Comparison of ENCODE assay signal across 13 cellular contexts in the genomic region with DNA sequence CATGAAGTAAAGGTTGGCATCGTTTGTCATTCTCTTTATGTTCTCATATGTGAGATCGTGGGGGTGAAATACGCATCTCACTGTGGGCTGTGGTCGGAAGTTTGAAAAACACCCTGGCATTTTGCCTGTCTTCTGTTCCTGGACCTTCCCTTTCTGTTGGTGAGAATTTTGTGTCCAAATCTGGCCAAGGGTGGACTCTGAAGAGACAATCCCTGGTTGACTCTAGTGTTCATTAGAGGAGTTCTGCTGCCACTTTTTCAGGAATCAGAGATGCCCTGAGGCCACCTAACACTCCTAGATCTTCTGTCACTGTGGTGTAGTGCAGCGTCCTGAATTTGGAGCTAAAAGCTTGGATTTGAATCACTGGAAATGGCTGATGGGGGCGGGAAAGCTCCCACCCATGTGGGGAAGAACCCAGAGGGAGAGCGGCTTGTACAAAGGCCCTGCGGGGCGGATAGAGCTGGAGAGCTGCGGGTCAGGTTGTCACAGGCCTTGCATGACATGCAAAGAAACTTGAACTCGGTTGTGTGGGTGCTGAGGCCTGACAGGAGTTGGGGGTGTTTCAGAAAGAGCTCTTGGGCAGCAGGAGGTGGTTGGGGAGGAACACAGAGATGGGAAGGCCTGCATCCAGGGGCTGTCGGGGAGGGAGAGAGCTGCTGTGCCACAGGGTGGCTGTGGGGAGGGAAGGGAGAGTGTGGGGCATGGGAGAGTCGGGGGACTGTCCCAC. TPM values are rescaled to one million over a fixed set of nuclear protein-coding genes. Genes with fewer than 3 reads are reported as not detected.
DNase-seq lines count a peak whose midpoint lies in the region; ATAC-seq and TF ChIP-seq lines count a peak whose summit lies in the region.
"Had no signal": no experiment of that assay in that cellular context is flagged by ENCODE, and none has a peak within 500 bp of the region (broad histone marks: within the 10 kb centered on the region; RNA-seq: fewer than 3 reads in every experiment).

No MANE protein-coding gene starts in this region.

- peak overlapping the region in 3 of 5 donors; percentile 29 to 87 (median 76) for H3K27ac ChIP-seq in adrenal gland

- TF ChIP-seq CTCF in adrenal gland (IDR thresholded peaks at IDR 0.05) (no peak), fibroblast of pulmonary artery (IDR thresholded peaks at IDR 0.05; ENCODE audit: low read length, missing control alignments) (no peak)

- H3K4me1 Mint-ChIP-seq in natural killer cell treated with Interleukin-12 subunit alpha and Interleukin-12 subunit beta and Interleukin-15 and Interleukin-18, amount 100 ng/mL, for 72 hours (ENCODE audit: low read depth in 2 of 2): peaks cover 0 to 8% of the 10 kb centered on the region in 2 donors
- H3K4me1 Mint-ChIP-seq: activated naive CD4-positive, alpha-beta T cell treated with anti-CD3 and anti-CD28 coated beads, Interleukin-2, amount 50 U/mL, for 24 hours; naive B cell had no signal

- no peak for ATAC-seq in GM19455 (IDR thresholded peaks at IDR 0.05; ENCODE audit: unreplicated experiment)
- ATAC-seq in natural killer cell treated with Interleukin-12 subunit alpha and Interleukin-12 subunit beta and Interleukin-15 and Interleukin-18, amount 100 ng/mL, for 72 hours: no peak
- no peak for ATAC-seq in GM21723 (IDR thresholded peaks at IDR 0.05; ENCODE audit: unreplicated experiment)
- ATAC-seq: CD8-positive, alpha-beta T cell had no signal

- no peaks in the 10 kb centered on the region for H3K36me3 Mint-ChIP-seq in natural killer cell treated with Interleukin-12 subunit alpha and Interleukin-12 subunit beta and Interleukin-15 and Interleukin-18, amount 100 ng/mL, for 72 hours
- H3K36me3 Mint-ChIP-seq: activated naive CD4-positive, alpha-beta T cell treated with anti-CD3 and anti-CD28 coated beads, Interleukin-2, amount 50 U/mL, for 24 hours; CD8-positive, alpha-beta T cell had no signal

- 91 to 95% (median 93%) methylated on average over 12 to 13 of the region's 13 CpGs for WGBS in adrenal gland, 4 donors

- peak overlapping the region; percentile 48 for H3K9ac ChIP-seq in skeletal muscle satellite cell (ENCODE audit: low read depth, low read length)

- H3K4me1 ChIP-seq in adrenal gland (replicated peaks in 1 of 2): peaks cover 0 to 17% of the 10 kb centered on the region in 2 donors
- peaks cover 20% of the 10 kb centered on the region for H3K4me1 ChIP-seq in skeletal muscle satellite cell (ENCODE audit: control insufficient read depth, insufficient read depth, low read length)

- H3K4me3 Mint-ChIP-seq in natural killer cell treated with Interleukin-12 subunit alpha and Interleukin-12 subunit beta and Interleukin-15 and Interleukin-18, amount 100 ng/mL, for 72 hours: no peak overlapping the region
- H3K4me3 Mint-ChIP-seq: activated naive CD4-positive, alpha-beta T cell treated with anti-CD3 and anti-CD28 coated beads, Interleukin-2, amount 50 U/mL, for 24 hours; CD8-positive, alpha-beta T cell; naive B cell had no signal

- H3K4me2 ChIP-seq in skeletal muscle satellite cell (ENCODE audit: low read length): peak overlapping the region; percentile 61

- no peak overlapping the region for H3K27ac Mint-ChIP-seq in natural killer cell treated with Interleukin-12 subunit alpha and Interleukin-12 subunit beta and Interleukin-15 and Interleukin-18, amount 100 ng/mL, for 72 hours
- H3K27ac Mint-ChIP-seq: activated naive CD4-positive, alpha-beta T cell treated with anti-CD3 and anti-CD28 coated beads, Interleukin-2, amount 50 U/mL, for 24 hours; CD8-positive, alpha-beta T cell; naive B cell had no signal

- H3K27me3 Mint-ChIP-seq in natural killer cell treated with Interleukin-12 subunit alpha and Interleukin-12 subunit beta and Interleukin-15 and Interleukin-18, amount 100 ng/mL, for 72 hours: peaks cover 13 to 18% of the 10 kb centered on the region in 2 donors

- H3K9me3 ChIP-seq in adrenal gland (replicated peaks in 1 of 3): no peaks in the 10 kb centered on the region
- no peaks in the 10 kb centered on the region for H3K9me3 ChIP-seq in skeletal muscle satellite cell (replicated peaks; ENCODE audit: low read length)

- H3K36me3 ChIP-seq in adrenal gland (replicated peaks in 1 of 2): no peaks in the 10 kb centered on the region
- no peaks in the 10 kb centered on the region for H3K36me3 ChIP-seq in skeletal muscle satellite cell (ENCODE audit: insufficient read depth, low read length)

- H3K4me3 ChIP-seq in adrenal gland: no peak overlapping the region
- no peak overlapping the region for H3K4me3 ChIP-seq in fibroblast of pulmonary artery (replicated peaks; ENCODE audit: low read depth, low read length)
- no peak overlapping the region for H3K4me3 ChIP-seq in skeletal muscle satellite cell (ENCODE audit: low read length)

- no peaks in the 10 kb centered on the region for H3K9me3 Mint-ChIP-seq in natural killer cell treated with Interleukin-12 subunit alpha and Interleukin-12 subunit beta and Interleukin-15 and Interleukin-18, amount 100 ng/mL, for 72 hours
- H3K9me3 Mint-ChIP-seq: activated naive CD4-positive, alpha-beta T cell treated with anti-CD3 and anti-CD28 coated beads, Interleukin-2, amount 50 U/mL, for 24 hours; CD8-positive, alpha-beta T cell; naive B cell had no signal

- TF ChIP-seq POLR2A in adrenal gland (IDR thresholded peaks at IDR 0.05): no peak

- DNase-seq in GM04504 (ENCODE audit: low read depth) (peak; percentile 24), adrenal gland (no peak), fibroblast of pulmonary artery (ENCODE audit: low read depth) (peak; percentile 67), NCI-H2196 (lab: John Stamatoyannopoulos, UW; ENCODE audit: unreplicated experiment) (no peak)
- DNase-seq in natural killer cell treated with Interleukin-12 subunit alpha and Interleukin-12 subunit beta and Interleukin-15 and Interleukin-18, amount 100 ng/mL, for 72 hours (ENCODE audit: low spot score): no peak
- DNase-seq: activated CD4-positive, alpha-beta T cell treated with anti-CD3 and anti-CD28 coated beads, Interleukin-2, amount 50 U/mL, for 48 hours; CD8-positive, alpha-beta T cell; naive B cell; NCI-H524 had no signal

- intact Hi-C loops in adrenal gland (cut with DNase I): loop anchor here (10.0 kb wide), 2 partner anchors 85 to 95 kb away; no protein-coding TSS in a partner anchor

- H3K27me3 ChIP-seq in adrenal gland (no peaks in the 10 kb centered on the region), skeletal muscle satellite cell (ENCODE audit: control insufficient read depth, insufficient read depth, low read length) (peaks cover 8% of the 10 kb centered on the region)

RNA-seq across cellular contexts. Expression of gene SPATA13, which starts 11.1 kb away (rescaled TPM):
- 10 to 100 TPM; 20.0 to 85.5 (median 44.6) TPM for total RNA-seq in adrenal gland
- polyA plus RNA-seq in adrenal gland: 10 to 100 TPM; 20.7 to 27.5 (median 22.0) TPM
- total RNA-seq in skeletal muscle satellite cell (2012; rRNA removed): 4.2 and 15.7 TPM in 2 replicates
- 100 to 1,000 TPM in 1 of 2 donors, 10 to 100 TPM in 1; 81.6 to 107 TPM for total RNA-seq in natural killer cell treated with Interleukin-12 subunit alpha and Interleukin-12 subunit beta and Interleukin-15 and Interleukin-18, amount 100 ng/mL, for 72 hours

Comparison
In these comparisons a context has a peak if more than half of its experiments do, and no peak if none do; other contexts are left out.
1. DNase-seq: peak in GM04504 (single experiment) and fibroblast of pulmonary artery (single experiment); none in adrenal gland (0 of 7), NCI-H2196 (single experiment) and natural killer cell treated with Interleukin-12 subunit alpha and Interleukin-12 subunit beta and Interleukin-15 and Interleukin-18, amount 100 ng/mL, for 72 hours (single experiment).